12 cellular contexts compared by ENCODE assay signal in the genomic region with DNA sequence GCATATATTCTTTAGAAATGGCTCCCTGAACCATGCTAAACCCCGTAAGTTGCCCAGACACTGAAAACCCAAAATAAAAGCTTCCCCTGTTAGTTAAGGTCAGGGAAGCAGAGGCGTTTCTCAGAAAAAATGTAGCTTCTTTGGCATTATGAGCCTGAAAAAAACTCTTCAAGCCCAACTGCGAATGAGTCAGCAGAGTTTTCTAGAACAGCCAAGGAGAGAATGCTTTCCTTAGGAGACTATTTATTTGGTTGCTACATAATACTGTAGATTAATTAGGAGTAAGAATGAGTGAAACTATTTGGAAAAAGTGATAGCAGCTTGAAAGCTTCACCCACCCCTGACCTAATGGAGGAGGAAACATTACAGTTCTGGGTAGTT. TPM values are rescaled to one million over a fixed set of nuclear protein-coding genes. Genes with fewer than 3 reads are reported as not detected.
DNase-seq lines count a peak whose midpoint lies in the region; ATAC-seq and TF ChIP-seq lines count a peak whose summit lies in the region.
"Had no signal": no experiment of that assay in that cellular context is flagged by ENCODE, and none has a peak within 500 bp of the region (broad histone marks: within the 10 kb centered on the region; RNA-seq: fewer than 3 reads in every experiment).

No MANE protein-coding gene starts in this region.

- no peaks in the 10 kb centered on the region for H3K27me3 Mint-ChIP-seq in T-helper 2 cell treated with Interferon-gamma antibody and Interleukin-4, amounts not matched to agents 5 μg/mL and 100 μg/mL, for 36 hours (ENCODE audit: low read depth)

- H3K4me3 ChIP-seq in astrocyte of the spinal cord (ENCODE audit: low read depth, low read length): no peak overlapping the region
- no peak overlapping the region for H3K4me3 ChIP-seq in smooth muscle cell
- H3K4me3 ChIP-seq in dorsolateral prefrontal cortex: no peak overlapping the region
- H3K4me3 ChIP-seq: body of pancreas had no signal

- no peaks in the 10 kb centered on the region for H3K9me3 Mint-ChIP-seq in T-helper 2 cell treated with Interferon-gamma antibody and Interleukin-4, amounts not matched to agents 5 μg/mL and 100 μg/mL, for 36 hours

- H2AFZ ChIP-seq in smooth muscle cell (ENCODE audit: low read depth): peak overlapping the region; percentile 30

- H3K27me3 ChIP-seq in smooth muscle cell (ENCODE audit: low read depth) (no peaks in the 10 kb centered on the region), dorsolateral prefrontal cortex (peaks cover 0 to 51% (median 9%) of the 10 kb centered on the region in 45 donors)
- H3K27me3 ChIP-seq: body of pancreas had no signal

- H3K4me3 Mint-ChIP-seq in T-helper 2 cell treated with Interferon-gamma antibody and Interleukin-4, amounts not matched to agents 5 μg/mL and 100 μg/mL, for 36 hours: no peak overlapping the region
- H3K4me3 Mint-ChIP-seq: neural crest cell had no signal

- ATAC-seq in left cardiac atrium (peak; percentile 64 to 87), GM18505 (IDR thresholded peaks at IDR 0.05; ENCODE audit: unreplicated experiment) (no peak)
- ATAC-seq: body of pancreas had no signal

- DNase-seq in H4 (ENCODE audit: low spot score): peak; percentile 8
- peak; percentile 79 for DNase-seq in astrocyte of the spinal cord (ENCODE audit: low read depth, low spot score)
- no peak for DNase-seq in left cardiac atrium
- DNase-seq in smooth muscle cell (lab: John Stamatoyannopoulos, UW; ENCODE audit: unreplicated experiment): no peak
- DNase-seq in HUDEP-2 (lab: John Stamatoyannopoulos, UW; ENCODE audit: unreplicated experiment in 76 of 76): no peak
- no peak for DNase-seq in T-helper 2 cell treated with Interferon-gamma antibody and Interleukin-4, amounts not matched to agents 5 μg/mL and 100 μg/mL, for 36 hours (ENCODE audit: low spot score)
- no peak for DNase-seq in dorsolateral prefrontal cortex
- DNase-seq: body of pancreas, NCI-H526 treated with DMSO at 0.1 percent for 48 hours had no signal

- peaks cover 9% of the 10 kb centered on the region for H3K4me1 Mint-ChIP-seq in T-helper 2 cell treated with Interferon-gamma antibody and Interleukin-4, amounts not matched to agents 5 μg/mL and 100 μg/mL, for 36 hours (ENCODE audit: low read depth)

- in situ Hi-C loops in astrocyte of the spinal cord (cut with HindIII; ENCODE audit: low sequenced_read_pairs): no loop called here

- no peak overlapping the region for H3K27ac Mint-ChIP-seq in T-helper 2 cell treated with Interferon-gamma antibody and Interleukin-4, amounts not matched to agents 5 μg/mL and 100 μg/mL, for 36 hours

- TF ChIP-seq CTCF in astrocyte of the spinal cord (IDR thresholded peaks at IDR 0.05; ENCODE audit: low read depth, low read length): no peak
- no peak for TF ChIP-seq CTCF in smooth muscle cell (IDR thresholded peaks at IDR 0.05; ENCODE audit: borderline replicate concordance, insufficient read depth, poor library complexity, severe bottlenecking)
- no peak for TF ChIP-seq CTCF in dorsolateral prefrontal cortex (IDR thresholded peaks at IDR 0.05 in 54 of 56, conservative IDR thresholded peaks at IDR 0.05 in 2 of 56; ENCODE audit: low read depth in 1 of 56, partially characterized antibody in 56 of 56)

- peak overlapping the region; percentile 95 for H3K27ac ChIP-seq in smooth muscle cell (ENCODE audit: low read depth)
- H3K27ac ChIP-seq in dorsolateral prefrontal cortex: no peak overlapping the region
- H3K27ac ChIP-seq: body of pancreas had no signal

- no peaks in the 10 kb centered on the region for H4K20me1 ChIP-seq in smooth muscle cell (ENCODE audit: low read depth)

- H3K36me3 ChIP-seq in smooth muscle cell (ENCODE audit: low read depth): no peaks in the 10 kb centered on the region

- H3K9me3 ChIP-seq in smooth muscle cell (replicated peaks; ENCODE audit: low read depth): no peaks in the 10 kb centered on the region
- H3K9me3 ChIP-seq: body of pancreas had no signal

- peaks cover 15% of the 10 kb centered on the region for H3K4me1 ChIP-seq in smooth muscle cell (ENCODE audit: low read depth)
- H3K4me1 ChIP-seq: body of pancreas had no signal

- no peaks in the 10 kb centered on the region for H3K36me3 Mint-ChIP-seq in T-helper 2 cell treated with Interferon-gamma antibody and Interleukin-4, amounts not matched to agents 5 μg/mL and 100 μg/mL, for 36 hours (ENCODE audit: low read depth)

- H3K4me2 ChIP-seq in smooth muscle cell: peak overlapping the region; percentile 72

- H3K9ac ChIP-seq in smooth muscle cell (ENCODE audit: low read depth): peak overlapping the region; percentile 72

- intact Hi-C loops in left cardiac atrium (cut with DNase I) (no loop called here), dorsolateral prefrontal cortex (cut with DNase I) (no loop called here)

- 21% methylated on average over 3 of the region's 3 CpGs for WGBS in smooth muscle cell (ENCODE audit: low lambda C conversion rate)

- no peak for TF ChIP-seq POLR2A in GM18505 (IDR thresholded peaks at IDR 0.05; ENCODE audit: borderline replicate concordance, extremely low read depth, insufficient read depth, insufficient read length)

- H3K79me2 ChIP-seq in smooth muscle cell (ENCODE audit: low read depth): no peaks in the 10 kb centered on the region

- H3F3A ChIP-seq in smooth muscle cell (ENCODE audit: low read depth): peaks cover 21% of the 10 kb centered on the region

RNA-seq across cellular contexts. Expression of a gene that starts 53.9 kb away (rescaled TPM):
- not detected in 2 replicates for total RNA-seq in H4 (2014; rRNA removed; shearing (Covaris generic))
- total RNA-seq in left cardiac atrium (not detected), smooth muscle cell (not detected in 2 replicates), dorsolateral prefrontal cortex (not detected)
- polyA plus RNA-seq in smooth muscle cell: not detected in 2 replicates
- total RNA-seq: body of pancreas, neural crest cell, ureter had no signal

Comparison
In these comparisons a context has a peak if more than half of its experiments do, and no peak if none do; other contexts are left out.
1. DNase-seq: peak in H4 (single experiment) and astrocyte of the spinal cord (single experiment); none in left cardiac atrium (single experiment), smooth muscle cell (single experiment), HUDEP-2 (0 of 76), T-helper 2 cell treated with Interferon-gamma antibody and Interleukin-4, amounts not matched to agents 5 μg/mL and 100 μg/mL, for 36 hours (single experiment) and dorsolateral prefrontal cortex (0 of 10).